Comparison of ENCODE assay signal across 20 cellular contexts in genomic region chr12:20120296-20120695, GRCh38.
"Had no signal": no experiment of that assay in that cellular context is flagged by ENCODE, and none has a peak within 500 bp of the region (broad histone marks: within the 10 kb centered on the region; RNA-seq: fewer than 3 reads in every experiment).

No MANE protein-coding gene starts in this region.

- H3K36me3 Mint-ChIP-seq: activated naive CD4-positive, alpha-beta T cell treated with anti-CD3 and anti-CD28 coated beads, Interleukin-2, amount 50 U/mL, for 72 hours had no signal

- H3K36me3 ChIP-seq: cardiac muscle cell, colonic mucosa, heart right ventricle, left ventricle myocardium inferior, vagina had no signal

- DNase-seq: activated CD4-positive, alpha-beta T cell treated with anti-CD3 and anti-CD28 coated beads, Interleukin-2, amount 50 U/mL, for 1 hour; activated CD4-positive, CD25-positive, alpha-beta regulatory T cell; activated effector memory CD4-positive, alpha-beta T cell treated with Interleukin-2 at 50 U/mL for 16 hours; amniotic stem cell; colonic mucosa; effector CD8-positive, alpha-beta T cell; erythroblast; foreskin fibroblast; heart right ventricle; kidney; left ventricle myocardium inferior; mesendoderm; psoas muscle; stimulated activated CD4-positive, alpha-beta T cell treated with anti-CD3 and anti-CD28 coated beads, Interleukin-15, amount 100 ng/mL, for 24 hours; stimulated activated CD4-positive, alpha-beta T cell treated with anti-CD3 and anti-CD28 coated beads, Interleukin-4, amount 100 ng/mL, for 24 hours; stimulated activated naive CD8-positive, alpha-beta T cell treated with anti-CD3 and anti-CD28 coated beads, Interleukin-15, amount 100 ng/mL, for 72 hours; T-helper 17 cell had no signal

- H3K27ac Mint-ChIP-seq: activated naive CD4-positive, alpha-beta T cell treated with anti-CD3 and anti-CD28 coated beads, Interleukin-2, amount 50 U/mL, for 72 hours; stimulated activated naive CD8-positive, alpha-beta T cell treated with anti-CD3 and anti-CD28 coated beads, Interleukin-15, amount 100 ng/mL, for 72 hours; T-helper 17 cell had no signal

- H3K4me3 ChIP-seq: cardiac muscle cell, colonic mucosa, heart right ventricle, left ventricle myocardium inferior, psoas muscle, vagina had no signal

- H3K4me1 Mint-ChIP-seq: stimulated activated naive CD8-positive, alpha-beta T cell treated with anti-CD3 and anti-CD28 coated beads, Interleukin-15, amount 100 ng/mL, for 72 hours; T-helper 17 cell had no signal

- H3K27me3 Mint-ChIP-seq: stimulated activated naive CD8-positive, alpha-beta T cell treated with anti-CD3 and anti-CD28 coated beads, Interleukin-15, amount 100 ng/mL, for 72 hours; T-helper 17 cell had no signal

- H3K9me3 Mint-ChIP-seq: stimulated activated naive CD8-positive, alpha-beta T cell treated with anti-CD3 and anti-CD28 coated beads, Interleukin-15, amount 100 ng/mL, for 72 hours had no signal

- ATAC-seq: activated naive CD4-positive, alpha-beta T cell treated with anti-CD3 and anti-CD28 coated beads, Interleukin-2, amount 50 U/mL, for 72 hours; psoas muscle; stimulated activated naive CD8-positive, alpha-beta T cell treated with anti-CD3 and anti-CD28 coated beads, Interleukin-15, amount 100 ng/mL, for 72 hours; T-helper 17 cell had no signal

- H3K4me3 Mint-ChIP-seq: stimulated activated naive CD8-positive, alpha-beta T cell treated with anti-CD3 and anti-CD28 coated beads, Interleukin-15, amount 100 ng/mL, for 72 hours; T-helper 17 cell had no signal

- H3K27me3 ChIP-seq: cardiac muscle cell, colonic mucosa, heart right ventricle, vagina had no signal

- H3K27ac ChIP-seq: cardiac muscle cell, colonic mucosa, heart right ventricle, left ventricle myocardium inferior, psoas muscle, vagina had no signal

- H3K4me1 ChIP-seq: colonic mucosa, psoas muscle had no signal

- H3K9me3 ChIP-seq: colonic mucosa, psoas muscle, vagina had no signal
